ENCODE assay signal across 8 cellular contexts in the genomic region with DNA sequence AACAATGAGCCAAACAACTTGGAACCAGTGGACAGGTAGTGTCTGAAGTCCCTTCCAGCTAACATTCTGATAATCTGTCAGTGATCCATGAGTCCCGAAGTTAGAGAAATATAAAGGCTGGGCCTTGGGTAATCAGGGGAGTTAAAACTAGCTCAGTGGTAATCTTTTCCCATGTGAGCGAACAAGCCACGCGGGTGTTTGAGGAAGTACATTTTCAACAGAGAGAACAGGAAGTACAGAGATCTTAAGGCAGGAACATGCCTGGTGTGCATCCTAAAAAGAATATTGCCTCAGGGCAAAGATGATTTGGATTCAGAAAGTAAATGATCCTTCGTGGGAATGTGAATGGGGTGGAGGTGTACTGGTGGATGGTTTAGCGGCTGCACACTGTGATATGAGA. TPM values are rescaled to one million over a fixed set of nuclear protein-coding genes. Genes with fewer than 3 reads are reported as not detected.
DNase-seq lines count a peak whose midpoint lies in the region; ATAC-seq and TF ChIP-seq lines count a peak whose summit lies in the region.

No MANE protein-coding gene starts in this region.

- H3K4me1 Mint-ChIP-seq in memory B cell = peaks cover 15% of the 10 kb centered on the region

- no peaks in the 10 kb centered on the region for H3K36me3 Mint-ChIP-seq in memory B cell

- peak in 4 of 7 donors; percentile 39 to 70 (median 44) for DNase-seq in adrenal gland
- no peak for DNase-seq in memory B cell (ENCODE audit: low spot score in 2 of 2)
- DNase-seq in GOT3 (lab: John Stamatoyannopoulos, UW) = no peak
- DNase-seq in HuH-7 (ENCODE audit: low spot score) = no peak

- no peak for TF ChIP-seq CTCF in adrenal gland (IDR thresholded peaks at IDR 0.05)

- WGBS in adrenal gland, 4 donors = 59 to 65% (median 63%) methylated on average over 6 of the region's 6 CpGs

- H3K27ac Mint-ChIP-seq in memory B cell = no peak overlapping the region

- peak overlapping the region; percentile 4; the same call in 1 of the 2 replicates for H3K4me3 ChIP-seq in GM08714 (ENCODE audit: low read length)
- H3K4me3 ChIP-seq in adrenal gland = no peak overlapping the region

- no peaks in the 10 kb centered on the region for H3K27me3 ChIP-seq in adrenal gland

- intact Hi-C loops in adrenal gland (cut with DNase I) = loop anchor here in 1 of 2 donors (5.0 kb wide), 1 partner anchor 34 kb away; no protein-coding TSS in a partner anchor

- no peaks in the 10 kb centered on the region for H3K9me3 ChIP-seq in adrenal gland (replicated peaks in 1 of 3)

- peaks cover 15 to 70% of the 10 kb centered on the region in 2 donors for H3K4me1 ChIP-seq in adrenal gland (replicated peaks in 1 of 2)

- no peaks in the 10 kb centered on the region for H3K36me3 ChIP-seq in adrenal gland (replicated peaks in 1 of 2)

- no peak overlapping the region for H3K4me3 Mint-ChIP-seq in memory B cell

- no peaks in the 10 kb centered on the region for H3K9me3 Mint-ChIP-seq in memory B cell

- H3K27me3 Mint-ChIP-seq in memory B cell = peaks cover 34% of the 10 kb centered on the region

- TF ChIP-seq POLR2A in adrenal gland (IDR thresholded peaks at IDR 0.05) = no peak

- H3K27ac ChIP-seq in adrenal gland = peak overlapping the region in 3 of 5 donors; percentile 39 to 87 (median 81)

- ATAC-seq in HG03571 (IDR thresholded peaks at IDR 0.05; ENCODE audit: unreplicated experiment) = peak; percentile 26
- peak; percentile 62 for ATAC-seq in memory B cell (ENCODE audit: low read depth)
- no peak for ATAC-seq in GM19395 (IDR thresholded peaks at IDR 0.05; ENCODE audit: unreplicated experiment)
- ATAC-seq in GM21786 (IDR thresholded peaks at IDR 0.05; ENCODE audit: unreplicated experiment) = no peak

RNA-seq across cellular contexts. Expression of a gene that starts 42.9 kb away (rescaled TPM):
- total RNA-seq in adrenal gland = 10 to 100 TPM; 20.3 to 39.4 (median 32.5) TPM
- polyA plus RNA-seq in adrenal gland = 10 to 100 TPM in 2 of 3 donors, 1 to 10 TPM in 1; 3.5 to 13.1 (median 12.4) TPM

Comparison
In these comparisons a context has a peak if more than half of its experiments do, and no peak if none do; other contexts are left out.
1. ATAC-seq: peak in HG03571 (single experiment) and memory B cell (single experiment); none in GM19395 (single experiment) and GM21786 (single experiment).
2. DNase-seq: peak in adrenal gland (4 of 7); none in memory B cell (0 of 2), GOT3 (single experiment) and HuH-7 (single experiment).